2 cellular contexts compared by ENCODE assay signal in the genomic region with DNA sequence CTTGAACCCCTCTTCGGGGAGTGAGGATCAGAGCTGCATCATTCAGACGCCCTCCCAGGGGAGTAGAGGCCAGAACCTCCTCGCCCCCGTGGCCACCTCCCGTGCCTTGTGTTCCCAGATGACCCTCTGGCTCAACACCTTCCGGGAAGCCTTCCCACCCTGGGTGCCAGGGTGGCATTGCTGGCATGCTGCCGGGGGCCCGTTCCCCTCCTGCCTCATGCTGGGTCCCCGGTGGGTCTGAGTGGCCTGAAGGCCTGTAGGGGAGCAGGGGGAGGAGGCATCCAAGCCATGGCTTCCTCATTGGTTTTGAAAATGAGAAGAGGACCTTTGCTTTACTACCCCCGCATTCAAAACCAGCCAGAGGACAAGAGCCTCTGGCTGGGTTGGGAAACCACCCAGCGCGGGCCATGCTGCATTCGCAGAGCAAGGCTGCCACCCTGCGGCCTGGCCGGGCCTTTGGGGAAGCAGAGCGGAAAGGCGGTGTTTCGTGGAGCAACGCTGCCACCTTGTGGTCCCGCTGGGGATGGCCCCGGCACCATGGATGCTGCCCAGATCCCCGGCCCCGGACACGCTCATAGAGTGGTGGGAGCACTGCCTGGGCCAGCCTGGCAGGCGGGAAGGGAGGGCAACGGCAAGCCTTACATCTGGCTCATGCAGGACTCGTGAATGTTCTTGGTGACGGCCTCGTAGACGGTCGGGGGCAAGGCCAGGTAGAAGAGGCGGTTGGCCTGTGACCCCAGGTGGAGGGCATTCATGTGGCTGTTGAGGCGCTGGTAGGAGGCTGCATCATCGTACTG.
A peak's percentile ranks its signal among the peaks of the same experiment; 100 is the strongest.
TF ChIP-seq lines count a peak whose summit lies in the region.

No MANE protein-coding gene starts in this region.

TF ChIP-seq in HEK293, 187 proteins besides CTCF, POLR2A, EP300 and RAD21 (continued from another document and continues in another):
- TF ChIP-seq, protein P1, sequence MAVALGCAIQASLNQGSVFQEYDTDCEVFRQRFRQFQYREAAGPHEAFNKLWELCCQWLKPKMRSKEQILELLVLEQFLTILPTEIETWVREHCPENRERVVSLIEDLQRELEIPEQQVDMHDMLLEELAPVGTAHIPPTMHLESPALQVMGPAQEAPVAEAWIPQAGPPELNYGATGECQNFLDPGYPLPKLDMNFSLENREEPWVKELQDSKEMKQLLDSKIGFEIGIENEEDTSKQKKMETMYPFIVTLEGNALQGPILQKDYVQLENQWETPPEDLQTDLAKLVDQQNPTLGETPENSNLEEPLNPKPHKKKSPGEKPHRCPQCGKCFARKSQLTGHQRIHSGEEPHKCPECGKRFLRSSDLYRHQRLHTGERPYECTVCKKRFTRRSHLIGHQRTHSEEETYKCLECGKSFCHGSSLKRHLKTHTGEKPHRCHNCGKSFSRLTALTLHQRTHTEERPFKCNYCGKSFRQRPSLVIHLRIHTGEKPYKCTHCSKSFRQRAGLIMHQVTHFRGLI (tag by site-specific recombination; IDR thresholded peaks at IDR 0.05): no peak
- TF ChIP-seq, protein P2, sequence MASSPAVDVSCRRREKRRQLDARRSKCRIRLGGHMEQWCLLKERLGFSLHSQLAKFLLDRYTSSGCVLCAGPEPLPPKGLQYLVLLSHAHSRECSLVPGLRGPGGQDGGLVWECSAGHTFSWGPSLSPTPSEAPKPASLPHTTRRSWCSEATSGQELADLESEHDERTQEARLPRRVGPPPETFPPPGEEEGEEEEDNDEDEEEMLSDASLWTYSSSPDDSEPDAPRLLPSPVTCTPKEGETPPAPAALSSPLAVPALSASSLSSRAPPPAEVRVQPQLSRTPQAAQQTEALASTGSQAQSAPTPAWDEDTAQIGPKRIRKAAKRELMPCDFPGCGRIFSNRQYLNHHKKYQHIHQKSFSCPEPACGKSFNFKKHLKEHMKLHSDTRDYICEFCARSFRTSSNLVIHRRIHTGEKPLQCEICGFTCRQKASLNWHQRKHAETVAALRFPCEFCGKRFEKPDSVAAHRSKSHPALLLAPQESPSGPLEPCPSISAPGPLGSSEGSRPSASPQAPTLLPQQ (tag by site-specific recombination; IDR thresholded peaks at IDR 0.05): peak; percentile 77
- TF ChIP-seq ZXDB (tag by site-specific recombination; IDR thresholded peaks at IDR 0.05) (peak; percentile 58; the same call in 1 of the 2 replicates), ZNF175 (tag by site-specific recombination; IDR thresholded peaks at IDR 0.05) (no peak), HOXC10 (CRISPR knock-in tag; IDR thresholded peaks at IDR 0.05) (0 out of 2 replicates have a peak, but pooled peaks have one; percentile 79), ZNF394 (tag by site-specific recombination; IDR thresholded peaks at IDR 0.05; ENCODE audit: borderline replicate concordance) (peak; percentile 44; the same call in 1 of the 2 replicates), SP3 (tag by site-specific recombination; IDR thresholded peaks at IDR 0.05) (peak; percentile 30; the same call in 1 of the 2 replicates), GLIS1 (tag by site-specific recombination; IDR thresholded peaks at IDR 0.05) (peak; percentile 65), EGR2 (tag by site-specific recombination; IDR thresholded peaks at IDR 0.05; ENCODE audit: low read depth) (peak; percentile 29; the same call in 1 of the 2 replicates), GLIS2 (tag by site-specific recombination; IDR thresholded peaks at IDR 0.05) (peak; percentile 60), ZNF274 (IDR thresholded peaks at IDR 0.05; ENCODE audit: low read length) (no peak), ZNF274 (tag by site-specific recombination; IDR thresholded peaks at IDR 0.05; ENCODE audit: borderline replicate concordance) (no peak), ZNF404 (tag by site-specific recombination; IDR thresholded peaks at IDR 0.05) (no peak), ZNF214 (tag by site-specific recombination; IDR thresholded peaks at IDR 0.05; ENCODE audit: borderline replicate concordance) (no peak), ZNF121 (tag by site-specific recombination; IDR thresholded peaks at IDR 0.05) (peak; percentile 75; the same call in 1 of the 2 replicates), ZBTB21 (tag by site-specific recombination; IDR thresholded peaks at IDR 0.05) (no peak), ZNF2 (tag by site-specific recombination; IDR thresholded peaks at IDR 0.05) (peak; percentile 95), ZNF843 (tag by site-specific recombination; IDR thresholded peaks at IDR 0.05) (peak; percentile 56; the same call in 1 of the 2 replicates), ZIC2 (tag by site-specific recombination; IDR thresholded peaks at IDR 0.05) (peak; percentile 42; the same call in 1 of the 2 replicates)
- TF ChIP-seq, protein P3, sequence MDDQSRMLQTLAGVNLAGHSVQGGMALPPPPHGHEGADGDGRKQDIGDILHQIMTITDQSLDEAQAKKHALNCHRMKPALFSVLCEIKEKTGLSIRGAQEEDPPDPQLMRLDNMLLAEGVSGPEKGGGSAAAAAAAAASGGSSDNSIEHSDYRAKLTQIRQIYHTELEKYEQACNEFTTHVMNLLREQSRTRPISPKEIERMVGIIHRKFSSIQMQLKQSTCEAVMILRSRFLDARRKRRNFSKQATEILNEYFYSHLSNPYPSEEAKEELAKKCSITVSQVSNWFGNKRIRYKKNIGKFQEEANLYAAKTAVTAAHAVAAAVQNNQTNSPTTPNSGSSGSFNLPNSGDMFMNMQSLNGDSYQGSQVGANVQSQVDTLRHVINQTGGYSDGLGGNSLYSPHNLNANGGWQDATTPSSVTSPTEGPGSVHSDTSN (CRISPR knock-in tag; IDR thresholded peaks at IDR 0.05): 0 out of 2 replicates have a peak, but pooled peaks have one; percentile 64
- TF ChIP-seq, protein P4, sequence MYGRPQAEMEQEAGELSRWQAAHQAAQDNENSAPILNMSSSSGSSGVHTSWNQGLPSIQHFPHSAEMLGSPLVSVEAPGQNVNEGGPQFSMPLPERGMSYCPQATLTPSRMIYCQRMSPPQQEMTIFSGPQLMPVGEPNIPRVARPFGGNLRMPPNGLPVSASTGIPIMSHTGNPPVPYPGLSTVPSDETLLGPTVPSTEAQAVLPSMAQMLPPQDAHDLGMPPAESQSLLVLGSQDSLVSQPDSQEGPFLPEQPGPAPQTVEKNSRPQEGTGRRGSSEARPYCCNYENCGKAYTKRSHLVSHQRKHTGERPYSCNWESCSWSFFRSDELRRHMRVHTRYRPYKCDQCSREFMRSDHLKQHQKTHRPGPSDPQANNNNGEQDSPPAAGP (tag by site-specific recombination; IDR thresholded peaks at IDR 0.05): peak; percentile 95

TF ChIP-seq in SK-N-SH, 30 proteins besides CTCF, POLR2A, EP300 and RAD21 (continued from another document):
- TF ChIP-seq, protein P5, sequence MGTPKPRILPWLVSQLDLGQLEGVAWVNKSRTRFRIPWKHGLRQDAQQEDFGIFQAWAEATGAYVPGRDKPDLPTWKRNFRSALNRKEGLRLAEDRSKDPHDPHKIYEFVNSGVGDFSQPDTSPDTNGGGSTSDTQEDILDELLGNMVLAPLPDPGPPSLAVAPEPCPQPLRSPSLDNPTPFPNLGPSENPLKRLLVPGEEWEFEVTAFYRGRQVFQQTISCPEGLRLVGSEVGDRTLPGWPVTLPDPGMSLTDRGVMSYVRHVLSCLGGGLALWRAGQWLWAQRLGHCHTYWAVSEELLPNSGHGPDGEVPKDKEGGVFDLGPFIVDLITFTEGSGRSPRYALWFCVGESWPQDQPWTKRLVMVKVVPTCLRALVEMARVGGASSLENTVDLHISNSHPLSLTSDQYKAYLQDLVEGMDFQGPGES (IDR thresholded peaks at IDR 0.05; ENCODE audit: low read depth, low read length): no peak
- TF ChIP-seq SMC3 (IDR thresholded peaks at IDR 0.05; ENCODE audit: low read depth, low read length): peak; percentile 99
- TF ChIP-seq TEAD4 (IDR thresholded peaks at IDR 0.05; ENCODE audit: borderline replicate concordance, insufficient read depth): no peak
- no peak for TF ChIP-seq FOXM1 (IDR thresholded peaks at IDR 0.05; ENCODE audit: low read depth)
- peak; percentile 19; the same call in 1 of the 2 replicates for TF ChIP-seq NRF1 (IDR thresholded peaks at IDR 0.05; ENCODE audit: low read depth, low read length)
- peak; percentile 52 for TF ChIP-seq CHD2 (IDR thresholded peaks at IDR 0.05; ENCODE audit: low read length, partially characterized antibody)
- TF ChIP-seq FOXJ3 (CRISPR knock-in tag; IDR thresholded peaks at IDR 0.05): no peak
- no peak for TF ChIP-seq GATA2 (CRISPR knock-in tag; IDR thresholded peaks at IDR 0.05)
- no peak for TF ChIP-seq RXRA (IDR thresholded peaks at IDR 0.05; ENCODE audit: borderline replicate concordance, low read depth)
